ENCODE assay signal across 8 cellular contexts in the genomic region with DNA sequence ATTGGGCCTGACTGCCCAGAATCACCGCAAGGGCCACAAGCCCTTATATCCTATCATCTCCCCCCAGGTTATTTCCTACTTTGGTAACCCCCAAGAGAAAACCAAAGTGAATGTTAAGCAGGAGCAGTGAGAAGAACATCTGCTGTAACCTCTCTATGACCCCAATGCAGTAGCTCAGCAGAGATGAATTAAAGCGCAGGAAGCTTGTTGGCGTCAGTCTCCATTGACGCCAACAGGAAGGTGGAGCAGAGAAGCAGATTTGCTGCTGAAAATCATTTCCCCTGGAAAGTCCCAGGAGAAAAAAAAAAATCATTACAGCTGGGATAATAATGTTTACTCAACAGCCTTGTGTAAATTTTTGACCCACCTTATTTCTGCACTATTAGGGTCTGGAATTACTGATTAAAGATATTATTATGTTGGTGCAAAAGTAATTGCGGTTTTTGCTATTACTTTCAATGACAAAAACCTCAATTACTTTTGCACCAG. TPM values are rescaled to one million over a fixed set of nuclear protein-coding genes. Genes with fewer than 3 reads are reported as not detected.
A peak's percentile ranks its signal among the peaks of the same experiment; 100 is the strongest.
DNase-seq lines count a peak whose midpoint lies in the region; ATAC-seq and TF ChIP-seq lines count a peak whose summit lies in the region.

No MANE protein-coding gene starts in this region.

- POLR2A ChIA-PET in T-cell (lab: Charles Lee) = interaction anchor here (0.5 to 1.9 kb wide), 7 partner anchors 100 to 178 kb away, joined by 3 to 9 read pairs (median 5); no protein-coding TSS in a partner anchor

- H3K4me1 ChIP-seq in liver (ENCODE audit: control insufficient read depth in 4 of 4, insufficient read depth in 4 of 4, low read length in 3 of 4) = peaks cover 0 to 5% (median 3%) of the 10 kb centered on the region in 4 donors

- no peak overlapping the region for H3K9ac ChIP-seq in liver (ENCODE audit: low read depth in 1 of 2, low read length in 2 of 2)

- CTCF ChIA-PET in T-cell (lab: Charles Lee) = interaction anchor here (0.5 to 9.1 kb wide), 12 partner anchors 9 to 471 kb away, joined by 3 to 411 read pairs (median 4); no protein-coding TSS in a partner anchor

- peak in 31 of 34 experiments; percentile 4 to 74 (median 44) for DNase-seq in T-cell
- no peak for DNase-seq in stimulated activated CD8-positive, alpha-beta memory T cell treated with anti-CD3 and anti-CD28 coated beads, Interleukin-4, amount 100 ng/mL, for 48 hours
- no peak for DNase-seq in superior temporal gyrus (ENCODE audit: extremely low spot score)
- DNase-seq in NCI-H2107 (lab: John Stamatoyannopoulos, UW) = no peak

- H3K4me1 Mint-ChIP-seq in T-cell = peaks cover 16 to 19% (median 17%) of the 10 kb centered on the region in 3 donors

- WGBS in liver = 46% methylated on average over 5 of the region's 5 CpGs

- H3K36me3 Mint-ChIP-seq in T-cell = peaks cover 4% of the 10 kb centered on the region

- TF ChIP-seq RAD21 in liver (IDR thresholded peaks at IDR 0.05) = peak; percentile 15 to 32

- no peak overlapping the region for H3K27ac ChIP-seq in liver (ENCODE audit: low read depth in 1 of 2, low read length in 2 of 2)

- no peak overlapping the region for H3K4me3 Mint-ChIP-seq in T-cell

- peaks cover 0 to 7% of the 10 kb centered on the region in 2 donors for H3K27me3 Mint-ChIP-seq in T-cell

- H3K4me3 ChIP-seq in liver (ENCODE audit: low read depth in 1 of 3, low read length in 3 of 3) = no peak overlapping the region

- peak; percentile 87 for ATAC-seq in GM18858 (IDR thresholded peaks at IDR 0.05; ENCODE audit: unreplicated experiment)
- peak; percentile 71 for ATAC-seq in HG02623 (IDR thresholded peaks at IDR 0.05; ENCODE audit: unreplicated experiment)
- ATAC-seq in T-cell (replicated peaks in 1 of 4) = peak; percentile 69 to 97 (median 82)
- ATAC-seq in HG02763 (IDR thresholded peaks at IDR 0.05; ENCODE audit: unreplicated experiment) = no peak

- peaks cover 3 to 7% (median 5%) of the 10 kb centered on the region in 4 donors for H3K9me3 ChIP-seq in liver (ENCODE audit: control insufficient read depth in 4 of 4, low read length in 3 of 4)

- peak overlapping the region; percentile 3 to 69 for H3K27ac Mint-ChIP-seq in T-cell

- TF ChIP-seq CTCF in liver (IDR thresholded peaks at IDR 0.05; ENCODE audit: low read depth, low read length, missing input control) = no peak

- H3K36me3 ChIP-seq in liver (ENCODE audit: control insufficient read depth in 4 of 4, insufficient read depth in 3 of 4, low read depth in 1 of 4, low read length in 3 of 4) = no peaks in the 10 kb centered on the region

- no peaks in the 10 kb centered on the region for H3K27me3 ChIP-seq in liver (ENCODE audit: control insufficient read depth in 4 of 4, insufficient read depth in 4 of 4, low read length in 3 of 4)

- peaks cover 0 to 23% (median 19%) of the 10 kb centered on the region in 3 donors for H3K9me3 Mint-ChIP-seq in T-cell

TF ChIP-seq in liver, 16 proteins besides CTCF, POLR2A, EP300 and RAD21:
- no peak for TF ChIP-seq JUND (IDR thresholded peaks at IDR 0.05)
- peak; percentile 51 for TF ChIP-seq SP1 (IDR thresholded peaks at IDR 0.05)
- TF ChIP-seq GABPA (IDR thresholded peaks at IDR 0.05 in 1 of 2, conservative IDR thresholded peaks at IDR 0.05 in 1 of 2) = peak in 1 of 2 donors; percentile 24
- TF ChIP-seq RXRA (IDR thresholded peaks at IDR 0.05) = peak; percentile 45 to 55
- TF ChIP-seq FOXA2 (IDR thresholded peaks at IDR 0.05) = no peak
- TF ChIP-seq TAF1 (conservative IDR thresholded peaks at IDR 0.05) = no peak
- no peak for TF ChIP-seq HNF4G (IDR thresholded peaks at IDR 0.05)
- peak; percentile 63 for TF ChIP-seq NR2F2 (IDR thresholded peaks at IDR 0.05)

RNA-seq across cellular contexts. Expression of gene FAM163A, which starts 33.2 kb away (rescaled TPM):
- under 1 TPM in 1 of 5 donors, not detected in 4; 0.25 TPM for total RNA-seq in T-cell
- total RNA-seq in liver = not detected
- under 1 TPM in 1 of 2 donors, not detected in 1; 0.07 TPM for polyA plus RNA-seq in liver

Comparison
In these comparisons a context has a peak if more than half of its experiments do, and no peak if none do; other contexts are left out.
1. DNase-seq: peak in T-cell (31 of 34); none in stimulated activated CD8-positive, alpha-beta memory T cell treated with anti-CD3 and anti-CD28 coated beads, Interleukin-4, amount 100 ng/mL, for 48 hours (single experiment), superior temporal gyrus (single experiment) and NCI-H2107 (single experiment).